18 cellular contexts compared by ENCODE assay signal in the genomic region with DNA sequence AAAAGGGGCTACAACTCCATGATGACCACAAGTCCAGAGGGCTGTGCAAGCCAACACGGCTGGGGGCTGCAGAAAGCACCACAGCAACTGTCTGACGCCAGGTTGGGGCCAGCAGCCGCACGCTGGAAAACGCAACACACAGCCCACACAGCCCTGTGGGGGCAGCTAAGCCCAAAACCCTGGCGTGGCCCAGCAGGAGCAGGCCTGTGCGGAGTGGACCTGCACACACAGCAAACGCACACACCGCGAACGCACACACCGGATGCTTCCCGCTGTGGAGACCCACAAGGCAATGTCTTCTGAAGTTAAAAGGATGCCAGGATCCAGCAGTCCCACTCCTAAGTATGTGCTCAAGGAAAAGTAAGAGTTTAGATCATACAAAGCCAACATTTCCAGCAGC.
DNase-seq lines count a peak whose midpoint lies in the region; ATAC-seq and TF ChIP-seq lines count a peak whose summit lies in the region.
"Had no signal": no experiment of that assay in that cellular context is flagged by ENCODE, and none has a peak within 500 bp of the region (broad histone marks: within the 10 kb centered on the region; RNA-seq: fewer than 3 reads in every experiment).

No MANE protein-coding gene starts in this region.

- peak overlapping the region; percentile 85; the same call in 1 of the 2 replicates for H3K27ac ChIP-seq in DOHH2 (ENCODE audit: low read depth, low read length)
- H3K27ac ChIP-seq: SJCRH30 had no signal

- no peaks in the 10 kb centered on the region for H3K9me2 ChIP-seq in DOHH2 (replicated peaks; ENCODE audit: control insufficient read depth, low read length)

- peaks cover 20% of the 10 kb centered on the region for H3F3A ChIP-seq in DOHH2 (ENCODE audit: control insufficient read depth, insufficient read depth)

- H3K27ac Mint-ChIP-seq in T-helper 17 cell = peak overlapping the region; percentile 43
- peak overlapping the region; percentile 83 to 84 for H3K27ac Mint-ChIP-seq in effector memory CD8-positive, alpha-beta T cell
- H3K27ac Mint-ChIP-seq in neural crest cell (ENCODE audit: unreplicated experiment) = peak overlapping the region; percentile 97

- ATAC-seq in T-helper 17 cell (no peak), HG03439 (IDR thresholded peaks at IDR 0.05; ENCODE audit: unreplicated experiment) (no peak)
- ATAC-seq in effector memory CD8-positive, alpha-beta T cell (replicated peaks) = no peak

- H3K4me3 ChIP-seq in DOHH2 (ENCODE audit: low read length) = peak overlapping the region; percentile 66; the same call in 1 of the 2 replicates
- H3K4me3 ChIP-seq: SJCRH30 had no signal

- H3K27me3 Mint-ChIP-seq in T-helper 17 cell (no peaks in the 10 kb centered on the region), neural crest cell (ENCODE audit: low read depth) (no peaks in the 10 kb centered on the region)
- no peaks in the 10 kb centered on the region for H3K27me3 Mint-ChIP-seq in effector memory CD8-positive, alpha-beta T cell

- peaks cover 66% of the 10 kb centered on the region for H3K4me1 ChIP-seq in DOHH2 (ENCODE audit: control insufficient read depth, low read length)

- H3K36me3 Mint-ChIP-seq in T-helper 17 cell (ENCODE audit: low read depth) = no peaks in the 10 kb centered on the region
- peaks cover 4% of the 10 kb centered on the region for H3K36me3 Mint-ChIP-seq in effector memory CD8-positive, alpha-beta T cell (ENCODE audit: insufficient read depth)
- H3K36me3 Mint-ChIP-seq in neural crest cell (ENCODE audit: low read depth) = peaks cover 42% of the 10 kb centered on the region

- H3K4me2 ChIP-seq in DOHH2 (ENCODE audit: low read length) = peak overlapping the region; percentile 89

- peaks cover 8% of the 10 kb centered on the region for H3K36me3 ChIP-seq in DOHH2 (ENCODE audit: control insufficient read depth, low read length)
- H3K36me3 ChIP-seq: sigmoid colon, SJCRH30 had no signal

- no peaks in the 10 kb centered on the region for H3K9me3 ChIP-seq in DOHH2 (ENCODE audit: control insufficient read depth, insufficient read depth, low read length)
- H3K9me3 ChIP-seq in T-helper 17 cell (ENCODE audit: control insufficient read depth, low read length, poor library complexity, severe bottlenecking) = no peaks in the 10 kb centered on the region
- H3K9me3 ChIP-seq: sigmoid colon, SJCRH30 had no signal

- H3K4me1 Mint-ChIP-seq in T-helper 17 cell (peaks cover 25% of the 10 kb centered on the region), neural crest cell (peaks cover 73% of the 10 kb centered on the region)
- peaks cover 30 to 42% of the 10 kb centered on the region in 2 donors for H3K4me1 Mint-ChIP-seq in effector memory CD8-positive, alpha-beta T cell (ENCODE audit: low read depth in 2 of 2)

- no peaks in the 10 kb centered on the region for H4K20me1 ChIP-seq in DOHH2 (ENCODE audit: control insufficient read depth, insufficient read depth, low read depth, low read length)

- no peaks in the 10 kb centered on the region for H3K27me3 ChIP-seq in DOHH2 (ENCODE audit: control insufficient read depth, low read length)
- H3K27me3 ChIP-seq: sigmoid colon, SJCRH30 had no signal

- H3K4me3 Mint-ChIP-seq in T-helper 17 cell (peak overlapping the region; percentile 85), neural crest cell (peak overlapping the region; percentile 77)
- H3K4me3 Mint-ChIP-seq in effector memory CD8-positive, alpha-beta T cell = peak overlapping the region; percentile 70 to 81

- H3K9me3 Mint-ChIP-seq in effector memory CD8-positive, alpha-beta T cell = no peaks in the 10 kb centered on the region
- H3K9me3 Mint-ChIP-seq in neural crest cell = no peaks in the 10 kb centered on the region

- in situ Hi-C loops in GM13977 (cut with MboI; ENCODE audit: low pct_unique_long_range_greater_than_20kb, low sequenced_read_pairs, unreplicated experiment) = loop anchor here (25.0 kb wide), 1 partner anchor 226 kb away; no protein-coding TSS in a partner anchor

- DNase-seq in T-helper 17 cell (no peak), neural crest cell (ENCODE audit: low read depth, low spot score) (no peak), NCI-H1930 (lab: John Stamatoyannopoulos, UW) (no peak), GM13977 (ENCODE audit: low spot score) (no peak), SKM-1 (lab: John Stamatoyannopoulos, UW; ENCODE audit: unreplicated experiment) (no peak)
- DNase-seq in effector memory CD8-positive, alpha-beta T cell = no peak
- DNase-seq: AML-193; anterior cingulate cortex; DMS 273 treated with DMSO at 0.1 percent for 48 hours; erythroblast; islet precursor cell; NCI-H2029 treated with DMSO at 0.1 percent for 48 hours; NCI-H510A treated with DMSO at 0.1 percent for 48 hours; sigmoid colon; SJCRH30; stimulated activated CD4-positive, alpha-beta T cell treated with anti-CD3 and anti-CD28 coated beads, Interleukin-1b, Interleukin-23, amount 100 ng/mL, for 48 hours had no signal

- TF ChIP-seq CTCF in DOHH2 (IDR thresholded peaks at IDR 0.05; ENCODE audit: low read depth, low read length, poor library complexity, severe bottlenecking) = no peak
- TF ChIP-seq CTCF in neural crest cell (conservative IDR thresholded peaks at IDR 0.05) = no peak
- no peak for TF ChIP-seq CTCF in GM13977 (IDR thresholded peaks at IDR 0.05; ENCODE audit: extremely low read depth, insufficient read depth, missing control alignments)

- H3K79me2 ChIP-seq in DOHH2 (ENCODE audit: control insufficient read depth, low read length) = peaks cover 23% of the 10 kb centered on the region

Comparison
In these comparisons a context has a peak if more than half of its experiments do, and no peak if none do; other contexts are left out.
1. H3K27ac Mint-ChIP-seq: peak in every context shown above with its lines; median percentile 97 in neural crest cell; 84 in effector memory CD8-positive, alpha-beta T cell; 43 in T-helper 17 cell.